Comparison of ENCODE assay signal across 2 cellular contexts in the genomic region with DNA sequence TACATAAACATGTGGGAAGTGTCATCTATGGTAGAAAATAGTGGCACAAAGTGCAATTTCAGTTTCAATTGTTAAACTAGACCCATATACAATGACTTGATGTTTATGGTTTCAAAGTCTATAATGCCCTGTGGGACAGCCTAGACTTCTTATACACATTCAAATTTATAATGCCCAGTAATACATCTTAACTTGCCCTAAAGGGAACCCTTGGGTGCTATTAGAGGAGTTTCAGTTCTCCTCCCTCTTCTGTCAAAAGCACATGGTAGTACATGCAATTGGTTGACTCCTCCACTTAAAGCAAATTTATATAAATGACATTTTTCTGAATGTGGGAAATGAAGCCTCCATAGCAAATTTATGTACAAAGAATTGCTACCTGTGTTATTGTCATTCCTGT.
TF ChIP-seq lines count a peak whose summit lies in the region.

No MANE protein-coding gene starts in this region.

TF ChIP-seq in GM12891, 5 proteins besides CTCF, POLR2A, EP300 and RAD21:
- TF ChIP-seq TAF1 (IDR thresholded peaks at IDR 0.05; ENCODE audit: low read depth, low read length) = no peak
- TF ChIP-seq SPI1 (IDR thresholded peaks at IDR 0.05; ENCODE audit: low read depth, low read length) = 0 out of 2 replicates have a peak, but pooled peaks have one; percentile 14
TF ChIP-seq in GM12891: peak in this region for 1.

TF ChIP-seq in H1, 55 proteins besides CTCF, POLR2A, EP300 and RAD21:
- no peak for TF ChIP-seq HDAC2 (IDR thresholded peaks at IDR 0.05; ENCODE audit: borderline replicate concordance in 1 of 2, low read depth in 2 of 2, low read length in 2 of 2)
- TF ChIP-seq KDM4A (IDR thresholded peaks at IDR 0.05; ENCODE audit: low read depth, low read length, severe bottlenecking) = no peak
- TF ChIP-seq JUN (IDR thresholded peaks at IDR 0.05; ENCODE audit: low read depth, low read length) = no peak
- no peak for TF ChIP-seq ATF3 (IDR thresholded peaks at IDR 0.05; ENCODE audit: insufficient read depth, low read depth, low read length)
- no peak for TF ChIP-seq CTBP2 (IDR thresholded peaks at IDR 0.05; ENCODE audit: borderline replicate concordance, insufficient read depth, insufficient read length, low read length)
- TF ChIP-seq, protein P1, sequence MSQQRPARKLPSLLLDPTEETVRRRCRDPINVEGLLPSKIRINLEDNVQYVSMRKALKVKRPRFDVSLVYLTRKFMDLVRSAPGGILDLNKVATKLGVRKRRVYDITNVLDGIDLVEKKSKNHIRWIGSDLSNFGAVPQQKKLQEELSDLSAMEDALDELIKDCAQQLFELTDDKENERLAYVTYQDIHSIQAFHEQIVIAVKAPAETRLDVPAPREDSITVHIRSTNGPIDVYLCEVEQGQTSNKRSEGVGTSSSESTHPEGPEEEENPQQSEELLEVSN (IDR thresholded peaks at IDR 0.05) = no peak
- no peak for TF ChIP-seq EGR1 (IDR thresholded peaks at IDR 0.05; ENCODE audit: borderline replicate concordance, low read depth, low read length)
- TF ChIP-seq JUND (IDR thresholded peaks at IDR 0.05; ENCODE audit: low read length) = no peak
- no peak for TF ChIP-seq NRF1 (IDR thresholded peaks at IDR 0.05; ENCODE audit: low read depth, low read length)
- no peak for TF ChIP-seq CHD7 (IDR thresholded peaks at IDR 0.05; ENCODE audit: insufficient replicate concordance, low read length)
- TF ChIP-seq SIN3A (conservative IDR thresholded peaks at IDR 0.05 in 1 of 2, IDR thresholded peaks at IDR 0.05 in 1 of 2; ENCODE audit: low read depth in 1 of 2, low read length in 2 of 2) = no peak
- TF ChIP-seq ATF2 (IDR thresholded peaks at IDR 0.05; ENCODE audit: low read length) = no peak
